In genomic region chr4:29540439-29541102, GRCh38 we compare ENCODE assay signal across 17 cellular contexts.
DNase-seq lines count a peak whose midpoint lies in the region; ATAC-seq, FAIRE-seq and TF ChIP-seq lines count a peak whose summit lies in the region.
"Had no signal": no experiment of that assay in that cellular context is flagged by ENCODE, and none has a peak within 500 bp of the region (broad histone marks: within the 10 kb centered on the region; RNA-seq: fewer than 3 reads in every experiment).

No MANE protein-coding gene starts in this region.

- no peaks in the 10 kb centered on the region for H4K20me1 ChIP-seq in SU-DHL-6 (ENCODE audit: low read depth, low read length)

- no peak for FAIRE-seq in D721Med (lab: Jason Lieb, UNC)
- FAIRE-seq: keratinocyte had no signal

- DNase-seq in EL: peak; percentile 37
- DNase-seq in D721Med (ENCODE audit: insufficient read length, low spot score): no peak
- DNase-seq in GM19238 (ENCODE audit: insufficient read length, low spot score): no peak
- DNase-seq in stomach: no peak
- DNase-seq in glomerular visceral epithelial cell (ENCODE audit: extremely low spot score): no peak
- DNase-seq: activated naive CD8-positive, alpha-beta T cell treated with anti-CD3 and anti-CD28 coated beads for 36 hours; activated T-cell treated with anti-CD3 and anti-CD28 coated beads, Interleukin-2, amount 50 U/mL, for 48 hours; esophagus squamous epithelium; heart right ventricle; NCI-H1092 treated with DMSO at 0.1 percent for 48 hours had no signal

- ATAC-seq in GM19463 (IDR thresholded peaks at IDR 0.05; ENCODE audit: unreplicated experiment) (peak; percentile 59), HG03354 (IDR thresholded peaks at IDR 0.05; ENCODE audit: poor library complexity, severe bottlenecking, unreplicated experiment) (peak; percentile 73)
- ATAC-seq: heart right ventricle; natural killer cell treated with Interleukin-12 subunit alpha and Interleukin-12 subunit beta and Interleukin-15 and Interleukin-18, amount 100 ng/mL, for 72 hours; stimulated activated memory B cell treated with anti-CD40 and anti-IgM and Interleukin-4, amounts not matched to agents 10 μg/mL and 1 μg/mL and 100 μg/mL, for 72 hours had no signal

- H3K9me3 ChIP-seq in SU-DHL-6 (ENCODE audit: insufficient read depth, low read length): peaks cover 15% of the 10 kb centered on the region; the same call in 1 of the 2 replicates
- peaks cover 0 to 12% (median 5%) of the 10 kb centered on the region in 4 donors for H3K9me3 ChIP-seq in stomach

- TF ChIP-seq EP300 in stomach (IDR thresholded peaks at IDR 0.05): no peak

- no peak for TF ChIP-seq POLR2A in stomach (IDR thresholded peaks at IDR 0.05)

- WGBS in stomach, 5 donors: 65 to 77% (median 74%) methylated on average over 2 of the region's 2 CpGs

- H2AFZ ChIP-seq in SU-DHL-6 (ENCODE audit: low read depth, low read length, severe bottlenecking): peak overlapping the region; percentile 16

- H3F3A ChIP-seq in SU-DHL-6 (ENCODE audit: insufficient read depth): 0 out of 2 replicates have a peak, but pooled peaks cover 3% of the 10 kb centered on the region

- H3K36me3 ChIP-seq in SU-DHL-6 (ENCODE audit: low read length) (no peaks in the 10 kb centered on the region; the same call in 1 of the 2 replicates), stomach (no peaks in the 10 kb centered on the region)
- H3K36me3 ChIP-seq: cardiac muscle cell, esophagus squamous epithelium, heart right ventricle had no signal

- no peak overlapping the region for H3K27ac ChIP-seq in SU-DHL-6 (ENCODE audit: low read depth, low read length)
- H3K27ac ChIP-seq in stomach: no peak overlapping the region
- H3K27ac ChIP-seq: cardiac muscle cell, esophagus squamous epithelium, heart right ventricle had no signal

- peak overlapping the region; percentile 29 for H3K4me2 ChIP-seq in SU-DHL-6 (ENCODE audit: low read depth, low read length, poor library complexity, severe bottlenecking)

- intact Hi-C loops in stomach (cut with DNase I; ENCODE audit: low total_unique reads): no loop called here

- no peaks in the 10 kb centered on the region for H3K27me3 ChIP-seq in SU-DHL-6 (ENCODE audit: low read length)
- H3K27me3 ChIP-seq in stomach: no peaks in the 10 kb centered on the region
- H3K27me3 ChIP-seq: cardiac muscle cell, esophagus squamous epithelium, heart right ventricle had no signal

- H3K9ac ChIP-seq in SU-DHL-6 (ENCODE audit: low read length): no peak overlapping the region

- H3K4me3 ChIP-seq in SU-DHL-6 (ENCODE audit: insufficient read depth, low read length, poor library complexity, severe bottlenecking) (no peak overlapping the region), stomach (no peak overlapping the region)
- H3K4me3 ChIP-seq: cardiac muscle cell, esophagus squamous epithelium, heart right ventricle had no signal

- H3K9me2 ChIP-seq in SU-DHL-6 (replicated peaks; ENCODE audit: insufficient read depth, low read length): no peaks in the 10 kb centered on the region

- no peaks in the 10 kb centered on the region for H3K79me2 ChIP-seq in SU-DHL-6 (ENCODE audit: insufficient read depth, low read length)

- TF ChIP-seq CTCF in SU-DHL-6 (IDR thresholded peaks at IDR 0.05; ENCODE audit: insufficient read depth, low read length, poor library complexity, severe bottlenecking) (no peak), D721Med (IDR thresholded peaks at IDR 0.05; ENCODE audit: insufficient read depth, missing control alignments) (no peak), stomach (IDR thresholded peaks at IDR 0.05) (no peak)

- H3K4me1 ChIP-seq in stomach: no peaks in the 10 kb centered on the region
- H3K4me1 ChIP-seq: esophagus squamous epithelium, heart right ventricle had no signal
